15 cellular contexts compared by ENCODE assay signal in the genomic region with DNA sequence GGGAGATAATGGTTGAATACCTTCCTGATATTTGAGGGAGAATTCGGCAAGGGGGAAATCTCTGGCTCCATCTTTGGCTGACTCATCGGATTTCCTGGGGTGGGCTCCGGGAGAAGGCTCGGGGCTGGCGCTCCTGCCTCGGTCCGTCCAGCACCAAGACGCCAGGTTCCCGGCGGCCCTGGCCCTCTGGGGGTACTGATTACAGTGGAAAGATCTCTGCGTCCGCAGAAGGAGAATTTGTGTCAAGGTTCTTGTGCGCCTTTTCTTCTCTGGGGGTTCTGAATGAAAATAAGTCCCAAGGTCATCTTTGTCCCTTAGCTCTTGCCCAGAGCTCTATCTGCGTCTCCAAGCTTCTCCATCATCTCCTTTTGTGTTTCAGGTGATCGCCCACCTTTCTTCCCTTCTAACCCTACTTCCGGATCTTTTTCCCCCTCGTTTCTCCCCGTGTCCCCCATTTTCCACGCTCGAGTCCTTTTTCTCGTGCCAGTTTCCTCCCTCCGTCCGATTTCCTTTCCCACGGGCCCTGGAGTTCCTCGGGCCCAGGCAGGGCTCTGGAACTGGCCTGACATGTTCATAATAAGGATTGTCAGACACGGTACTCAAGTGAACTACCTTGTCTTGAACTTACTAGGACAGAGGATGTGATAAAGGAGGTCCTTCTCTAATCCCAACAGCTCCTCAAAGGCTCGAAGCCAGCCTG. TPM values are rescaled to one million over a fixed set of nuclear protein-coding genes. Genes with fewer than 3 reads are reported as not detected.
DNase-seq lines count a peak whose midpoint lies in the region; ATAC-seq, FAIRE-seq and TF ChIP-seq lines count a peak whose summit lies in the region.
"Had no signal": no experiment of that assay in that cellular context is flagged by ENCODE, and none has a peak within 500 bp of the region (broad histone marks: within the 10 kb centered on the region; RNA-seq: fewer than 3 reads in every experiment).

No MANE protein-coding gene starts in this region.

- no peak for DNase-seq in stimulated activated naive CD8-positive, alpha-beta T cell treated with anti-CD3 and anti-CD28 coated beads, Interleukin-15, Interleukin-2, amounts not matched to agents 100 U/mL and 50 U/mL, for 24 hours
- DNase-seq in astrocyte (ENCODE audit: low read depth) (no peak), SJCRH30 (no peak), SKM-1 (lab: John Stamatoyannopoulos, UW; ENCODE audit: unreplicated experiment) (no peak), GM03348 (ENCODE audit: low spot score) (no peak)
- no peak for DNase-seq in naive thymus-derived CD4-positive, alpha-beta T cell
- DNase-seq: BE2C; foreskin melanocyte; GDM1; left ventricle myocardium superior; NCI-H2081; Right ventricle myocardium superior; stimulated activated CD4-positive, alpha-beta T cell treated with anti-CD3 and anti-CD28 coated beads, Interleukin-2, amount 100 ng/mL, for 48 hours had no signal

- peaks cover 2% of the 10 kb centered on the region for H3K9me3 Mint-ChIP-seq in stimulated activated naive CD8-positive, alpha-beta T cell treated with anti-CD3 and anti-CD28 coated beads, Interleukin-15, Interleukin-2, amounts not matched to agents 100 ng/mL and 50 ng/mL, for 24 hours
- peaks cover 29% of the 10 kb centered on the region for H3K9me3 Mint-ChIP-seq in astrocyte (ENCODE audit: unreplicated experiment)
- H3K9me3 Mint-ChIP-seq in naive thymus-derived CD4-positive, alpha-beta T cell, result peaks cover 0 to 27% (median 11%) of the 10 kb centered on the region in 11 donors

- no peak overlapping the region for H3K27ac Mint-ChIP-seq in stimulated activated naive CD8-positive, alpha-beta T cell treated with anti-CD3 and anti-CD28 coated beads, Interleukin-15, Interleukin-2, amounts not matched to agents 100 ng/mL and 50 ng/mL, for 24 hours
- no peak overlapping the region for H3K27ac Mint-ChIP-seq in astrocyte (ENCODE audit: unreplicated experiment)
- H3K27ac Mint-ChIP-seq in naive thymus-derived CD4-positive, alpha-beta T cell, result peak overlapping the region in 5 of 9 donors; percentile 5 to 78 (median 71)

- H3K27me3 Mint-ChIP-seq in stimulated activated naive CD8-positive, alpha-beta T cell treated with anti-CD3 and anti-CD28 coated beads, Interleukin-15, Interleukin-2, amounts not matched to agents 100 ng/mL and 50 ng/mL, for 24 hours, result peaks cover 85% of the 10 kb centered on the region
- peaks cover 79% of the 10 kb centered on the region for H3K27me3 Mint-ChIP-seq in astrocyte (ENCODE audit: low read depth, unreplicated experiment)
- H3K27me3 Mint-ChIP-seq in naive thymus-derived CD4-positive, alpha-beta T cell, result peaks cover 84 to 89% (median 87%) of the 10 kb centered on the region in 5 donors

- no peaks in the 10 kb centered on the region for H3K36me3 Mint-ChIP-seq in stimulated activated naive CD8-positive, alpha-beta T cell treated with anti-CD3 and anti-CD28 coated beads, Interleukin-15, Interleukin-2, amounts not matched to agents 100 ng/mL and 50 ng/mL, for 24 hours (ENCODE audit: low read depth)
- H3K36me3 Mint-ChIP-seq in astrocyte (ENCODE audit: low read depth, unreplicated experiment), result peaks cover 11% of the 10 kb centered on the region
- peaks cover 3 to 14% (median 9%) of the 10 kb centered on the region in 5 donors for H3K36me3 Mint-ChIP-seq in naive thymus-derived CD4-positive, alpha-beta T cell

- intact Hi-C loops in naive thymus-derived CD4-positive, alpha-beta T cell (cut with micrococcal nuclease), result loop anchor here in 1 of 2 donors (5.0 to 10.0 kb wide), 2 partner anchors 43 to 180 kb away; no protein-coding TSS in a partner anchor

- H3K27me3 ChIP-seq in astrocyte (ENCODE audit: insufficient read depth, low read length), result peaks cover 80% of the 10 kb centered on the region
- peaks cover 35 to 73% of the 10 kb centered on the region in 2 donors for H3K27me3 ChIP-seq in naive thymus-derived CD4-positive, alpha-beta T cell (ENCODE audit: control insufficient read depth in 2 of 2, insufficient read depth in 2 of 2, low read length in 2 of 2)
- H3K27me3 ChIP-seq in SJCRH30, result no peaks in the 10 kb centered on the region

- H3K79me2 ChIP-seq in astrocyte (ENCODE audit: insufficient read depth, low read length), result no peaks in the 10 kb centered on the region

- no peak for FAIRE-seq in astrocyte (lab: Jason Lieb, UNC)

- POLR2A ChIA-PET in naive thymus-derived CD4-positive, alpha-beta T cell (lab: Charles Lee), result interaction anchor here (0.6 to 1.2 kb wide), 3 partner anchors 9 to 216 kb away, joined by 3 to 4 read pairs (median 3); no protein-coding TSS in a partner anchor

- H3K4me2 ChIP-seq in astrocyte (ENCODE audit: low read length), result peak overlapping the region; percentile 7

- TF ChIP-seq CTCF in astrocyte (IDR thresholded peaks at IDR 0.05; ENCODE audit: insufficient read depth, low read depth, low read length), result no peak

- no peak overlapping the region for H3K9ac ChIP-seq in astrocyte (ENCODE audit: low read length)

- CTCF ChIA-PET in naive thymus-derived CD4-positive, alpha-beta T cell (lab: Charles Lee), result interaction anchor here (0.7 to 1.5 kb wide), 2 partner anchors 13 to 529 kb away, joined by 3 to 4 read pairs; no protein-coding TSS in a partner anchor

- H3K4me1 ChIP-seq in astrocyte (ENCODE audit: insufficient read depth, low read length) (peaks cover 13% of the 10 kb centered on the region), SJCRH30 (no peaks in the 10 kb centered on the region)
- peaks cover 27 to 53% of the 10 kb centered on the region in 2 donors for H3K4me1 ChIP-seq in naive thymus-derived CD4-positive, alpha-beta T cell (ENCODE audit: control insufficient read depth in 2 of 2, insufficient read depth in 2 of 2, low read length in 2 of 2)

- H3K36me3 ChIP-seq in astrocyte (ENCODE audit: insufficient read depth, low read length) (no peaks in the 10 kb centered on the region), SJCRH30 (peaks cover 27% of the 10 kb centered on the region)
- H3K36me3 ChIP-seq in naive thymus-derived CD4-positive, alpha-beta T cell (ENCODE audit: control insufficient read depth in 2 of 3, insufficient read depth in 3 of 3, low read length in 3 of 3), result no peaks in the 10 kb centered on the region
- H3K36me3 ChIP-seq: BE2C had no signal

- H2AFZ ChIP-seq in astrocyte (ENCODE audit: low read depth, low read length), result peak overlapping the region; percentile 52

- no peak overlapping the region for H3K27ac ChIP-seq in astrocyte (ENCODE audit: low read depth, low read length)
- no peak overlapping the region for H3K27ac ChIP-seq in naive thymus-derived CD4-positive, alpha-beta T cell (ENCODE audit: low read depth, low read length)
- no peak overlapping the region for H3K27ac ChIP-seq in SJCRH30

- no peak for ATAC-seq in stimulated activated naive CD8-positive, alpha-beta T cell treated with anti-CD3 and anti-CD28 coated beads, Interleukin-15, Interleukin-2, amounts not matched to agents 100 U/mL and 50 U/mL, for 24 hours
- no peak for ATAC-seq in naive thymus-derived CD4-positive, alpha-beta T cell
- ATAC-seq in esophagus mucosa, result no peak

- no peaks in the 10 kb centered on the region for H4K20me1 ChIP-seq in astrocyte (ENCODE audit: insufficient read depth, low read length)

- peaks cover 10% of the 10 kb centered on the region for H3K9me3 ChIP-seq in astrocyte (ENCODE audit: insufficient read depth, low read depth, low read length)
- peaks cover 0 to 6% (median 3%) of the 10 kb centered on the region in 3 experiments for H3K9me3 ChIP-seq in naive thymus-derived CD4-positive, alpha-beta T cell (ENCODE audit: control insufficient read depth in 2 of 3, low read length in 3 of 3)
- H3K9me3 ChIP-seq in SJCRH30 (replicated peaks), result no peaks in the 10 kb centered on the region
- H3K9me3 ChIP-seq: BE2C had no signal

- H3K4me3 ChIP-seq in astrocyte (ENCODE audit: insufficient read depth, low read depth, low read length), result peak overlapping the region; percentile 91
- H3K4me3 ChIP-seq in naive thymus-derived CD4-positive, alpha-beta T cell (ENCODE audit: low read length), result no peak overlapping the region
- no peak overlapping the region for H3K4me3 ChIP-seq in SJCRH30

- peaks cover 54% of the 10 kb centered on the region for H3K4me1 Mint-ChIP-seq in stimulated activated naive CD8-positive, alpha-beta T cell treated with anti-CD3 and anti-CD28 coated beads, Interleukin-15, Interleukin-2, amounts not matched to agents 100 ng/mL and 50 ng/mL, for 24 hours (ENCODE audit: low read depth)
- H3K4me1 Mint-ChIP-seq in astrocyte (ENCODE audit: low read depth, unreplicated experiment), result peaks cover 7% of the 10 kb centered on the region
- peaks cover 47 to 66% (median 56%) of the 10 kb centered on the region in 7 donors for H3K4me1 Mint-ChIP-seq in naive thymus-derived CD4-positive, alpha-beta T cell

- peak overlapping the region; percentile 82 for H3K4me3 Mint-ChIP-seq in stimulated activated naive CD8-positive, alpha-beta T cell treated with anti-CD3 and anti-CD28 coated beads, Interleukin-15, Interleukin-2, amounts not matched to agents 100 ng/mL and 50 ng/mL, for 24 hours
- H3K4me3 Mint-ChIP-seq in astrocyte (ENCODE audit: unreplicated experiment), result no peak overlapping the region
- H3K4me3 Mint-ChIP-seq in naive thymus-derived CD4-positive, alpha-beta T cell, result peak overlapping the region; percentile 74 to 93 (median 89)

RNA-seq across cellular contexts. Expression of a gene that starts 11.6 kb away (rescaled TPM):
- total RNA-seq in astrocyte (0.82 and 1.0 TPM in 2 replicates), esophagus mucosa (1.6 TPM)
- total RNA-seq in naive thymus-derived CD4-positive, alpha-beta T cell, result 1 to 10 TPM in 2 of 5 experiments, under 1 TPM in 2, not detected in 1; 0.19 to 9.1 (median 0.70) TPM
- polyA plus RNA-seq in naive thymus-derived CD4-positive, alpha-beta T cell, result under 1 TPM in 1 of 2 donors, not detected in 1; 0.34 TPM
- 110 and 114 TPM in 2 replicates for total RNA-seq in SJCRH30 (2014; rRNA removed; shearing (Covaris generic))

Comparison
In these comparisons a context has a peak if more than half of its experiments do, and no peak if none do; other contexts are left out.
1. H3K27ac Mint-ChIP-seq: peak in naive thymus-derived CD4-positive, alpha-beta T cell (5 of 9); none in stimulated activated naive CD8-positive, alpha-beta T cell treated with anti-CD3 and anti-CD28 coated beads, Interleukin-15, Interleukin-2, amounts not matched to agents 100 ng/mL and 50 ng/mL, for 24 hours (single experiment) and astrocyte (single experiment).
2. RNA of a gene that starts 11.6 kb away (total RNA-seq): 110 to 114 TPM in SJCRH30; 1.6 TPM in esophagus mucosa (single experiment), 0.82 to 1.0 TPM in astrocyte and 0.19 to 9.1 TPM in naive thymus-derived CD4-positive, alpha-beta T cell; every median in the first group is over 10 times any median in the second.